Comparison of ENCODE assay signal across 10 cellular contexts in the genomic region with DNA sequence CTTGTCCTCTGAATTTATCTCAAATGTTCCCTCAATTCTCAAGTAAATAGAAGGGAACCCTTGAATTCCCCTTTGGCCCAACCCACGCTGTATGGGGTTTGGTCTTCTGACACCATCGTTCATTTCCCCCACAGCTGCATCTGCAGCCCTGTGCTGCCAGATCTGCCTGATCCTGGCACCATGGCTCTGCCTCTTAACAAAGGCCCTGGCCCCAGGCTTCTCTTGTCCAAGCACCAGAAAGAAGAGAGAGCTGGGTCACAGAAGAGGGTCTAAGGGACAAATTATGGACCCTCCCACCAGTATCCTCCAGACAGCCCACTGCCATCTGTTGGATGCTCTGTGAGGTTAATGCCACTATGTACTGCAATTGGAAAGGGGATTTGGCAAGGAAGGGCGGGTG. TPM values are rescaled to one million over a fixed set of nuclear protein-coding genes. Genes with fewer than 3 reads are reported as not detected.
A peak's percentile ranks its signal among the peaks of the same experiment; 100 is the strongest.
DNase-seq lines count a peak whose midpoint lies in the region; ATAC-seq and TF ChIP-seq lines count a peak whose summit lies in the region.
"Had no signal": no experiment of that assay in that cellular context is flagged by ENCODE, and none has a peak within 500 bp of the region (broad histone marks: within the 10 kb centered on the region; RNA-seq: fewer than 3 reads in every experiment).

No MANE protein-coding gene starts in this region.

- peaks cover 5 to 17% of the 10 kb centered on the region in 2 donors for H3K4me1 ChIP-seq in ascending aorta
- H3K4me1 ChIP-seq in mesodermal cell (ENCODE audit: control insufficient read depth, insufficient read depth, low read length, poor library complexity, severe bottlenecking): peaks cover 22% of the 10 kb centered on the region
- peaks cover 36% of the 10 kb centered on the region for H3K4me1 ChIP-seq in thymus (ENCODE audit: control insufficient read depth, insufficient read depth, low read length)

- H3K27me3 ChIP-seq in ascending aorta (no peaks in the 10 kb centered on the region), thymus (ENCODE audit: control insufficient read depth, insufficient read depth) (no peaks in the 10 kb centered on the region)

- H3K4me1 Mint-ChIP-seq in activated T-cell treated with anti-CD3 and anti-CD28 coated beads, Interleukin-2, amount 50 U/mL, for 72 hours (ENCODE audit: low read depth): peaks cover 43% of the 10 kb centered on the region
- H3K4me1 Mint-ChIP-seq in activated T-cell treated with anti-CD3 and anti-CD28 coated beads, Interleukin-2, amount 50 U/mL, for 24 hours (ENCODE audit: low read depth): peaks cover 25% of the 10 kb centered on the region

- peak overlapping the region; percentile 80 to 81 for H3K27ac ChIP-seq in ascending aorta
- H3K27ac ChIP-seq in mesodermal cell (ENCODE audit: low read depth, low read length, severe bottlenecking): no peak overlapping the region
- H3K27ac ChIP-seq in thymus (ENCODE audit: low read depth): peak overlapping the region; percentile 9

- intact Hi-C loops in ascending aorta (cut with DNase I): loop anchor here (2.0 to 10.0 kb wide), 5 partner anchors 26 to 1554 kb away; a partner anchor contains a TSS

- DNase-seq in activated T-cell treated with anti-CD3 and anti-CD28 coated beads, Interleukin-2, amount 50 U/mL, for 72 hours: no peak
- no peak for DNase-seq in activated T-cell treated with anti-CD3 and anti-CD28 coated beads, Interleukin-2, amount 50 U/mL, for 24 hours
- DNase-seq in ascending aorta (ENCODE audit: low spot score in 2 of 2): no peak
- no peak for DNase-seq in central memory CD4-positive, alpha-beta T cell
- DNase-seq: erythroblast had no signal

- H3K36me3 Mint-ChIP-seq in activated T-cell treated with anti-CD3 and anti-CD28 coated beads, Interleukin-2, amount 50 U/mL, for 72 hours (ENCODE audit: insufficient read depth in 2 of 2): no peaks in the 10 kb centered on the region
- no peaks in the 10 kb centered on the region for H3K36me3 Mint-ChIP-seq in activated T-cell treated with anti-CD3 and anti-CD28 coated beads, Interleukin-2, amount 50 U/mL, for 24 hours (ENCODE audit: low read depth)

- peak overlapping the region in 1 of 2 donors; percentile 15 for H3K4me3 Mint-ChIP-seq in activated T-cell treated with anti-CD3 and anti-CD28 coated beads, Interleukin-2, amount 50 U/mL, for 72 hours
- H3K4me3 Mint-ChIP-seq in activated T-cell treated with anti-CD3 and anti-CD28 coated beads, Interleukin-2, amount 50 U/mL, for 24 hours: no peak overlapping the region

- peaks cover 26 to 42% of the 10 kb centered on the region in 2 donors for H3K36me3 ChIP-seq in ascending aorta
- peaks cover 41% of the 10 kb centered on the region for H3K36me3 ChIP-seq in mesodermal cell (ENCODE audit: control insufficient read depth, insufficient read depth, low read length)
- H3K36me3 ChIP-seq in thymus (ENCODE audit: control insufficient read depth, insufficient read depth): peaks cover 36% of the 10 kb centered on the region

- no peak for ATAC-seq in activated T-cell treated with anti-CD3 and anti-CD28 coated beads, Interleukin-2, amount 50 U/mL, for 72 hours (replicated peaks in 1 of 2)
- no peak for ATAC-seq in HG03469 (IDR thresholded peaks at IDR 0.05; ENCODE audit: unreplicated experiment)
- no peak for ATAC-seq in HG02759 (IDR thresholded peaks at IDR 0.05; ENCODE audit: unreplicated experiment)

- H3K27ac Mint-ChIP-seq in activated T-cell treated with anti-CD3 and anti-CD28 coated beads, Interleukin-2, amount 50 U/mL, for 72 hours: peak overlapping the region; percentile 43
- no peak overlapping the region for H3K27ac Mint-ChIP-seq in activated T-cell treated with anti-CD3 and anti-CD28 coated beads, Interleukin-2, amount 50 U/mL, for 24 hours

- TF ChIP-seq CTCF in ascending aorta (IDR thresholded peaks at IDR 0.05): no peak

- 78 to 89% methylated on average over 3 of the region's 3 CpGs for WGBS in mesodermal cell (ENCODE audit: insufficient coverage in 2 of 2), 2 experiments
- WGBS in thymus: 40% methylated on average over 3 of the region's 3 CpGs

- H3K27me3 Mint-ChIP-seq in activated T-cell treated with anti-CD3 and anti-CD28 coated beads, Interleukin-2, amount 50 U/mL, for 72 hours (ENCODE audit: low read depth): peaks cover 38% of the 10 kb centered on the region
- peaks cover 33% of the 10 kb centered on the region for H3K27me3 Mint-ChIP-seq in activated T-cell treated with anti-CD3 and anti-CD28 coated beads, Interleukin-2, amount 50 U/mL, for 24 hours

- H3K4me3 ChIP-seq in ascending aorta: peak overlapping the region in 1 of 2 donors; percentile 75
- peak overlapping the region; percentile 62 for H3K4me3 ChIP-seq in mesodermal cell (ENCODE audit: extremely low read depth, insufficient read depth, low read length, poor library complexity, severe bottlenecking)
- peak overlapping the region; percentile 58 for H3K4me3 ChIP-seq in thymus (ENCODE audit: low read length)

- no peaks in the 10 kb centered on the region for H3K9me3 Mint-ChIP-seq in activated T-cell treated with anti-CD3 and anti-CD28 coated beads, Interleukin-2, amount 50 U/mL, for 72 hours
- no peaks in the 10 kb centered on the region for H3K9me3 Mint-ChIP-seq in activated T-cell treated with anti-CD3 and anti-CD28 coated beads, Interleukin-2, amount 50 U/mL, for 24 hours

- H3K9me3 ChIP-seq in ascending aorta (peaks cover 3 to 27% of the 10 kb centered on the region in 2 donors), mesodermal cell (ENCODE audit: control insufficient read depth, low read length) (no peaks in the 10 kb centered on the region), thymus (ENCODE audit: control insufficient read depth) (no peaks in the 10 kb centered on the region)
- H3K9me3 ChIP-seq: HAP-1 had no signal

RNA-seq across cellular contexts. Expression of a gene that starts 1.8 kb away (rescaled TPM):
- 1 to 10 TPM in 1 of 2 donors, under 1 TPM in 1; 0.82 to 1.8 TPM for total RNA-seq in activated T-cell treated with anti-CD3 and anti-CD28 coated beads, Interleukin-2, amount 50 U/mL, for 72 hours
- total RNA-seq in ascending aorta: 19.9 TPM
- polyA plus RNA-seq in mesodermal cell (2013, experiment 1 of 2): 12.5 TPM
- 11.6 TPM for polyA plus RNA-seq in mesodermal cell (2013, experiment 2 of 2)
- 3.6 TPM for polyA plus RNA-seq in thymus

RNA-seq across cellular contexts. Expression of a gene that starts 26.3 kb away (rescaled TPM):
- 10 to 100 TPM; 33.2 to 35.0 TPM for total RNA-seq in activated T-cell treated with anti-CD3 and anti-CD28 coated beads, Interleukin-2, amount 50 U/mL, for 72 hours
- total RNA-seq in ascending aorta: 34.6 TPM
- 55.7 TPM for polyA plus RNA-seq in mesodermal cell (2013, experiment 1 of 2)
- 48.7 TPM for polyA plus RNA-seq in mesodermal cell (2013, experiment 2 of 2)
- 17.5 TPM for polyA plus RNA-seq in thymus
